In the genomic region with DNA sequence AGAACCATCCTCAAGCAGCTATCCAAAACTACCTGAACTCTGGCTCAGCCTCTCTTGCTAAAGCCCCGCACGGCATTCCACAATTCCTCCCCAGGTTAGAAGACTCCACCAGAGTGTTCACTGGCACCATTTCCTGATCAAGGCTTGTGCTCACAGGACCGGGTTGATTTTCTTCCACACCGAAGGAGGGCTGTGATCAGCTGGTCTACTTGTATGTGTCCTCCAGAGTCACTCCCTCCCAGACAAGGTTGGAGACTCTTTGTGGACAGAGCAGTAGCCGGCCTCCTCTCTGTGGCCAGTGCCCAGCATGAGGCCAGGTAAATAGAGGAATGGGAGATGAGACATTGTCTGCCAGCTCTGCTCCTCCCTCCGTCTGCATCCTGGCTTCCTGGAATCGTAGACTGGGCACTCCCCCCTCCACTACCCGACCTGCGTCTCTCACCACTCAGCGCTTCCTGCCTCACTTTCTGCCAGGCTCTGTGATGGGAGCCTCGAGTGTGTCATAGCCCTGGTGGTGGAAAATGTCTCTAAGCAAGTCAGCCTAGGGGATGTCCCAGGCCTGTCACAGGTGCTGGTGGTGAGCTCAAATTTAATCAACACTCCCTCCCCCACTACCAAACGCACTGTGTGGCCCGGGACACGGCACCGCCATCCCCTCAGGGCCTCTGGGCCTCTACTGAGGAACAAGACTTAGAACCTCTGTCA, we compare ENCODE assay signal across 8 cellular contexts. TPM values are rescaled to one million over a fixed set of nuclear protein-coding genes. Genes with fewer than 3 reads are reported as not detected.
DNase-seq lines count a peak whose midpoint lies in the region; ATAC-seq, FAIRE-seq and TF ChIP-seq lines count a peak whose summit lies in the region.

No MANE protein-coding gene starts in this region.

- DNase-seq in DMS153 (lab: John Stamatoyannopoulos, UW) = peak; percentile 80
- peak; percentile 50 for DNase-seq in KBM-7
- DNase-seq in activated CD8-positive, alpha-beta T cell treated with anti-CD3 and anti-CD28 coated beads for 36 hours = peak; percentile 97
- peak; percentile 46 for DNase-seq in endothelial cell of umbilical vein (ENCODE audit: low read depth, low spot score)
- DNase-seq in stimulated activated CD4-positive, alpha-beta T cell treated with anti-CD3 and anti-CD28 coated beads, Interleukin-4, amount 100 ng/mL, for 4 hours = peak; percentile 81 to 97
- no peak for DNase-seq in tibial nerve (ENCODE audit: low spot score in 2 of 2)
- DNase-seq in right atrium auricular region (ENCODE audit: low spot score) = no peak

- peaks cover 0 to 1% of the 10 kb centered on the region in 2 experiments for H3K27me3 ChIP-seq in endothelial cell of umbilical vein (ENCODE audit: control insufficient read depth in 2 of 2, insufficient read depth in 2 of 2, low read length in 2 of 2)
- H3K27me3 ChIP-seq in tibial nerve = peaks cover 0 to 6% of the 10 kb centered on the region in 2 donors
- H3K27me3 ChIP-seq in right atrium auricular region = no peaks in the 10 kb centered on the region

- no peak overlapping the region for H3K4me2 ChIP-seq in endothelial cell of umbilical vein (ENCODE audit: insufficient read depth, low read length)

- peak; percentile 62 for ATAC-seq in GM21526 (IDR thresholded peaks at IDR 0.05; ENCODE audit: low FRiP score, unreplicated experiment)
- peak; percentile 93 for ATAC-seq in activated CD8-positive, alpha-beta T cell treated with anti-CD3 and anti-CD28 coated beads for 36 hours

- H3K4me1 Mint-ChIP-seq in activated CD8-positive, alpha-beta T cell treated with anti-CD3 and anti-CD28 coated beads for 36 hours (ENCODE audit: low read depth) = peaks cover 86% of the 10 kb centered on the region

- in situ Hi-C loops in KBM-7 (cut with MboI; ENCODE audit: low pct_unique_long_range_greater_than_20kb, low sequenced_read_pairs) = no loop called here

- WGBS in tibial nerve, 2 donors = 33 to 43% methylated on average over 15 of the region's 15 CpGs

- POLR2A ChIA-PET in activated CD8-positive, alpha-beta T cell treated with anti-CD3 and anti-CD28 coated beads for 36 hours (lab: Charles Lee) = interaction anchor here (0.6 to 19.7 kb wide), 33 partner anchors 8 to 122 kb away, joined by 3 to 321 read pairs (median 4); a partner anchor contains a TSS
- POLR2A ChIA-PET in endothelial cell of umbilical vein (lab: Charles Lee) = no interaction called here

- H3K36me3 ChIP-seq in endothelial cell of umbilical vein (ENCODE audit: control insufficient read depth in 2 of 2, extremely low read depth in 1 of 2, insufficient read depth in 2 of 2, low read length in 2 of 2) (no peaks in the 10 kb centered on the region), tibial nerve (no peaks in the 10 kb centered on the region), right atrium auricular region (no peaks in the 10 kb centered on the region)

- H3K9ac ChIP-seq in endothelial cell of umbilical vein (replicated peaks; ENCODE audit: extremely low read depth, insufficient read depth, low read length) = no peak overlapping the region

- H3K9me1 ChIP-seq in endothelial cell of umbilical vein (replicated peaks; ENCODE audit: control insufficient read depth, extremely low read depth, insufficient read depth, low read length) = no peaks in the 10 kb centered on the region

- peaks cover 3% of the 10 kb centered on the region for H3K9me3 Mint-ChIP-seq in activated CD8-positive, alpha-beta T cell treated with anti-CD3 and anti-CD28 coated beads for 36 hours

- intact Hi-C loops in activated CD8-positive, alpha-beta T cell treated with anti-CD3 and anti-CD28 coated beads for 36 hours (cut with micrococcal nuclease) = loop anchor here (2.0 to 5.0 kb wide), 2 partner anchors 27 to 45 kb away; a partner anchor contains a TSS
- intact Hi-C loops in endothelial cell of umbilical vein (cut with micrococcal nuclease) = no loop called here

- no peaks in the 10 kb centered on the region for H3K79me2 ChIP-seq in endothelial cell of umbilical vein (ENCODE audit: control insufficient read depth, insufficient read depth, low read length)

- H3K27me3 Mint-ChIP-seq in activated CD8-positive, alpha-beta T cell treated with anti-CD3 and anti-CD28 coated beads for 36 hours = no peaks in the 10 kb centered on the region

- CTCF ChIA-PET in activated CD8-positive, alpha-beta T cell treated with anti-CD3 and anti-CD28 coated beads for 36 hours (lab: Charles Lee) = interaction anchor here (0.6 to 8.8 kb wide), 24 partner anchors 15 to 269 kb away, joined by 3 to 63 read pairs (median 5); a partner anchor contains a TSS
- CTCF ChIA-PET in endothelial cell of umbilical vein (lab: Charles Lee) = interaction anchor here (0.6 to 2.0 kb wide), 3 partner anchors 20 to 475 kb away, joined by 3 to 5 read pairs (median 4); no protein-coding TSS in a partner anchor

- BruUV-seq in endothelial cell of umbilical vein (replicated peaks; lab: Mats Ljungman, UMichigan) = no TSS peak

- H3K27ac Mint-ChIP-seq in activated CD8-positive, alpha-beta T cell treated with anti-CD3 and anti-CD28 coated beads for 36 hours = peak overlapping the region; percentile 100

- H3K9me3 ChIP-seq in endothelial cell of umbilical vein (replicated peaks; ENCODE audit: control insufficient read depth, insufficient read depth, low read length) (no peaks in the 10 kb centered on the region), tibial nerve (no peaks in the 10 kb centered on the region), right atrium auricular region (no peaks in the 10 kb centered on the region)

- no peak overlapping the region for H3K27ac ChIP-seq in endothelial cell of umbilical vein (ENCODE audit: insufficient read depth, low read depth, low read length)
- peak overlapping the region in 1 of 4 donors; percentile 61 for H3K27ac ChIP-seq in tibial nerve
- no peak overlapping the region for H3K27ac ChIP-seq in right atrium auricular region

- peak overlapping the region; percentile 87 for H3K4me3 Mint-ChIP-seq in activated CD8-positive, alpha-beta T cell treated with anti-CD3 and anti-CD28 coated beads for 36 hours

- FAIRE-seq in endothelial cell of umbilical vein (lab: Jason Lieb, UNC) = peak; percentile 4

- H3K4me1 ChIP-seq in endothelial cell of umbilical vein (ENCODE audit: control insufficient read depth, extremely low read depth, insufficient read depth, low read length) = no peaks in the 10 kb centered on the region
- H3K4me1 ChIP-seq in tibial nerve = peaks cover 0 to 5% (median 0%) of the 10 kb centered on the region in 4 donors
- H3K4me1 ChIP-seq in right atrium auricular region = no peaks in the 10 kb centered on the region

- H4K20me1 ChIP-seq in endothelial cell of umbilical vein (replicated peaks; ENCODE audit: control insufficient read depth, extremely low read depth, insufficient read depth, low read length) = no peaks in the 10 kb centered on the region

- dilution Hi-C loops in endothelial cell of umbilical vein (cut with MboI; ENCODE audit: extremely low pct_ligation_motif_present, low sequenced_read_pairs) = no loop called here

- TF ChIP-seq EP300 in tibial nerve (IDR thresholded peaks at IDR 0.05) = no peak

- peaks cover 36% of the 10 kb centered on the region for H3K36me3 Mint-ChIP-seq in activated CD8-positive, alpha-beta T cell treated with anti-CD3 and anti-CD28 coated beads for 36 hours (ENCODE audit: low read depth)

- no peak overlapping the region for H3K4me3 ChIP-seq in endothelial cell of umbilical vein (replicated peaks in 1 of 3; ENCODE audit: insufficient read depth in 1 of 3, low read depth in 1 of 3, low read length in 3 of 3)
- H3K4me3 ChIP-seq in tibial nerve = no peak overlapping the region
- no peak overlapping the region for H3K4me3 ChIP-seq in right atrium auricular region

- TF ChIP-seq POLR2A in endothelial cell of umbilical vein (IDR thresholded peaks at IDR 0.05; ENCODE audit: low read depth, low read length) (no peak), tibial nerve (IDR thresholded peaks at IDR 0.05) (no peak)

- peak overlapping the region; percentile 62 for H2AFZ ChIP-seq in endothelial cell of umbilical vein (ENCODE audit: low read depth, low read length)

- no peak for TF ChIP-seq CTCF in activated CD8-positive, alpha-beta T cell treated with anti-CD3 and anti-CD28 coated beads for 36 hours (IDR thresholded peaks at IDR 0.05)
- TF ChIP-seq CTCF in endothelial cell of umbilical vein (IDR thresholded peaks at IDR 0.05; ENCODE audit: extremely low read depth in 1 of 2, insufficient read depth in 1 of 2, low read depth in 1 of 2, low read length in 2 of 2) (no peak), tibial nerve (IDR thresholded peaks at IDR 0.05) (no peak), right atrium auricular region (IDR thresholded peaks at IDR 0.05) (no peak)

TF ChIP-seq in endothelial cell of umbilical vein, 7 proteins besides CTCF, POLR2A, EP300 and RAD21 (continues in another document):
- no peak for TF ChIP-seq GATA2 (IDR thresholded peaks at IDR 0.05; ENCODE audit: insufficient read depth, insufficient read length, low read depth, low read length)
- TF ChIP-seq MYC (IDR thresholded peaks at IDR 0.05; ENCODE audit: low read depth, low read length) = no peak

RNA-seq across cellular contexts. Expression of a gene that starts 12.5 kb away (rescaled TPM):
- total RNA-seq in activated CD8-positive, alpha-beta T cell treated with anti-CD3 and anti-CD28 coated beads for 36 hours = 10 to 100 TPM; 11.3 to 12.4 TPM
- total RNA-seq in endothelial cell of umbilical vein (not detected in 2 replicates), tibial nerve (not detected), right atrium auricular region (not detected)
- not detected in 2 replicates for polyA plus RNA-seq in endothelial cell of umbilical vein
- polyA plus RNA-seq in endothelial cell of umbilical vein (2011; cell fraction: cytosol; rRNA removed) = not detected in 2 replicates
- not detected in 2 replicates for polyA plus RNA-seq in endothelial cell of umbilical vein (2011; cell fraction: nucleus; rRNA removed)
- polyA plus RNA-seq in endothelial cell of umbilical vein (2012) = 0.05 and 0.13 TPM in 2 replicates
- polyA minus RNA-seq in endothelial cell of umbilical vein = not detected in 2 replicates
- polyA minus RNA-seq in endothelial cell of umbilical vein (2011; cell fraction: cytosol; rRNA and poly(A)+ RNA removed) = not detected
- not detected in 2 replicates for polyA minus RNA-seq in endothelial cell of umbilical vein (2011; cell fraction: nucleus; rRNA and poly(A)+ RNA removed)

RNA-seq across cellular contexts. Expression of a gene that starts 27.7 kb away (rescaled TPM):
- 100 to 1,000 TPM; 263 to 268 TPM for total RNA-seq in activated CD8-positive, alpha-beta T cell treated with anti-CD3 and anti-CD28 coated beads for 36 hours
- total RNA-seq in endothelial cell of umbilical vein (not detected in 2 replicates), tibial nerve (1 to 10 TPM in 2 of 4 donors, under 1 TPM in 1, not detected in 1; 0.22 to 2.7 (median 1.2) TPM), right atrium auricular region (1 to 10 TPM in 1 of 2 donors, under 1 TPM in 1; 0.94 to 1.0 TPM)
- polyA plus RNA-seq in endothelial cell of umbilical vein = 0.01 and 0.10 TPM in 2 replicates
- not detected in 2 replicates for polyA plus RNA-seq in endothelial cell of umbilical vein (2011; cell fraction: cytosol; rRNA removed)
- not detected in 2 replicates for polyA plus RNA-seq in endothelial cell of umbilical vein (2011; cell fraction: nucleus; rRNA removed)
- polyA plus RNA-seq in endothelial cell of umbilical vein (2012) = not detected in 2 replicates
- not detected in 2 replicates for polyA minus RNA-seq in endothelial cell of umbilical vein
- not detected for polyA minus RNA-seq in endothelial cell of umbilical vein (2011; cell fraction: cytosol; rRNA and poly(A)+ RNA removed)
- not detected in 2 replicates for polyA minus RNA-seq in endothelial cell of umbilical vein (2011; cell fraction: nucleus; rRNA and poly(A)+ RNA removed)

Comparison
In these comparisons a context has a peak if more than half of its experiments do, and no peak if none do; other contexts are left out.
1. DNase-seq: peak in DMS153 (single experiment), KBM-7 (single experiment), activated CD8-positive, alpha-beta T cell treated with anti-CD3 and anti-CD28 coated beads for 36 hours (single experiment), endothelial cell of umbilical vein (single experiment) and stimulated activated CD4-positive, alpha-beta T cell treated with anti-CD3 and anti-CD28 coated beads, Interleukin-4, amount 100 ng/mL, for 4 hours (2 of 2); none in tibial nerve (0 of 2) and right atrium auricular region (single experiment).
2. RNA of a gene that starts 12.5 kb away (total RNA-seq): 11.3 to 12.4 TPM in activated CD8-positive, alpha-beta T cell treated with anti-CD3 and anti-CD28 coated beads for 36 hours; not detected in right atrium auricular region, not detected in endothelial cell of umbilical vein and not detected in tibial nerve; every median in the first group is over 10 times any median in the second.
3. RNA of a gene that starts 27.7 kb away (total RNA-seq): 263 to 268 TPM in activated CD8-positive, alpha-beta T cell treated with anti-CD3 and anti-CD28 coated beads for 36 hours; 0.22 to 2.7 TPM in tibial nerve, 0.94 to 1.0 TPM in right atrium auricular region and not detected in endothelial cell of umbilical vein; every median in the first group is over 10 times any median in the second.